In genomic region chr22:38266120-38266519, GRCh38 we compare ENCODE assay signal across 1 cellular context.
TF ChIP-seq lines count a peak whose summit lies in the region.

No MANE protein-coding gene starts in this region.

TF ChIP-seq in K562, 482 proteins besides CTCF, POLR2A, EP300 and RAD21 (continued from another document and continues in another):
- peak; percentile 97 for TF ChIP-seq MGA (IDR thresholded peaks at IDR 0.05)
- TF ChIP-seq KAT2B (IDR thresholded peaks at IDR 0.05; ENCODE audit: low read depth, low read length) = no peak
- no peak for TF ChIP-seq TRIM25 (IDR thresholded peaks at IDR 0.05; ENCODE audit: borderline replicate concordance)
- TF ChIP-seq U2AF1 (optimal IDR thresholded peaks at IDR 0.05; ENCODE audit: low read depth, low read length) = no peak
- TF ChIP-seq LCOR (CRISPR knock-in tag; IDR thresholded peaks at IDR 0.05) = 0 out of 2 replicates have a peak, but pooled peaks have one; percentile 45
- TF ChIP-seq ZNF41 (CRISPR knock-in tag; conservative IDR thresholded peaks at IDR 0.05) = no peak
- no peak for TF ChIP-seq FOXJ2 (tag; IDR thresholded peaks at IDR 0.05)
- TF ChIP-seq ELF1 (tag; IDR thresholded peaks at IDR 0.05) = no peak
- TF ChIP-seq CLOCK (CRISPR knock-in tag; IDR thresholded peaks at IDR 0.05; ENCODE audit: borderline replicate concordance) = 0 out of 2 replicates have a peak, but pooled peaks have one; percentile 61
- TF ChIP-seq MYNN (IDR thresholded peaks at IDR 0.05) = no peak
- TF ChIP-seq MYNN (CRISPR knock-in tag; IDR thresholded peaks at IDR 0.05) = no peak
- TF ChIP-seq TCF7 (IDR thresholded peaks at IDR 0.05; ENCODE audit: borderline replicate concordance) = no peak
- no peak for TF ChIP-seq ATF7 (IDR thresholded peaks at IDR 0.05)
- no peak for TF ChIP-seq ZNF79 (CRISPR knock-in tag; IDR thresholded peaks at IDR 0.05; ENCODE audit: low read depth)
- TF ChIP-seq KHSRP (IDR thresholded peaks at IDR 0.05) = no peak
- TF ChIP-seq ZNF282 (CRISPR knock-in tag; IDR thresholded peaks at IDR 0.05) = no peak
- no peak for TF ChIP-seq SMC3 (conservative IDR thresholded peaks at IDR 0.05; ENCODE audit: insufficient read depth, low read depth, low read length)
- TF ChIP-seq NR1H2 (CRISPR knock-in tag; IDR thresholded peaks at IDR 0.05) = no peak
- no peak for TF ChIP-seq ARID4B (CRISPR knock-in tag; IDR thresholded peaks at IDR 0.05)
- no peak for TF ChIP-seq ARID2 (IDR thresholded peaks at IDR 0.05)
- TF ChIP-seq ZNF175 (CRISPR knock-in tag; IDR thresholded peaks at IDR 0.05; ENCODE audit: low read depth) = peak; percentile 53; the same call in 1 of the 2 replicates
- no peak for TF ChIP-seq DEAF1 (CRISPR knock-in tag; IDR thresholded peaks at IDR 0.05)
- TF ChIP-seq PHB (CRISPR knock-in tag; IDR thresholded peaks at IDR 0.05) = no peak
- TF ChIP-seq ZFX (CRISPR knock-in tag; IDR thresholded peaks at IDR 0.05) = no peak
- no peak for TF ChIP-seq FOXJ3 (CRISPR knock-in tag; IDR thresholded peaks at IDR 0.05)
- TF ChIP-seq USF1 (CRISPR knock-in tag; IDR thresholded peaks at IDR 0.05) = peak; percentile 95
- TF ChIP-seq MEIS2 (IDR thresholded peaks at IDR 0.05; ENCODE audit: partially characterized antibody) = no peak
- TF ChIP-seq SETDB1 (IDR thresholded peaks at IDR 0.05; ENCODE audit: low read length) = no peak
- TF ChIP-seq HBP1 (CRISPR knock-in tag; IDR thresholded peaks at IDR 0.05) = peak; percentile 27; the same call in 1 of the 2 replicates
- TF ChIP-seq ELF2 (CRISPR knock-in tag; IDR thresholded peaks at IDR 0.05) = no peak
